ENCODE assay signal across 16 cellular contexts in genomic region chr5:122680623-122681350, GRCh38.
"Had no signal": no experiment of that assay in that cellular context is flagged by ENCODE, and none has a peak within 500 bp of the region (broad histone marks: within the 10 kb centered on the region; RNA-seq: fewer than 3 reads in every experiment).

No MANE protein-coding gene starts in this region.

- H3K4me3 Mint-ChIP-seq: activated naive CD8-positive, alpha-beta T cell treated with anti-CD3 and anti-CD28 coated beads, Interleukin-2, amount 50 U/mL, for 24 hours; dendritic cell treated with granulocyte-macrophage colony-stimulating factor and Interleukin-4, amounts not matched to agents 40 ng/mL and 50 ng/mL, for 4 days; naive thymus-derived CD4-positive, alpha-beta T cell had no signal

- H3K9me3 ChIP-seq: heart left ventricle, mucosa of descending colon, thoracic aorta had no signal

- DNase-seq: activated CD4-positive, alpha-beta T cell treated with anti-CD3 and anti-CD28 coated beads for 1 hour; activated CD4-positive, alpha-beta T cell treated with anti-CD3 and anti-CD28 coated beads, Interleukin-2, amount 50 U/mL, for 4 hours; activated naive CD4-positive, alpha-beta T cell treated with Interleukin-2 at 50 U/mL for 16 hours; activated naive CD8-positive, alpha-beta T cell treated with anti-CD3 and anti-CD28 coated beads, Interleukin-2, amount 50 U/mL, for 24 hours; activated T-cell treated with anti-CD3 and anti-CD28 coated beads for 4 hours; aorta; cerebellar nuclear complex; effector memory CD4-positive, alpha-beta T cell; heart left ventricle; left colon; mucosa of descending colon; naive thymus-derived CD4-positive, alpha-beta T cell; stimulated activated CD4-positive, alpha-beta T cell treated with anti-CD3 and anti-CD28 coated beads, Interleukin-12 subunit alpha, Interleukin-12 subunit beta, amount 100 ng/mL, for 4 hours; stimulated activated CD4-positive, alpha-beta T cell treated with anti-CD3 and anti-CD28 coated beads, Interleukin-2, amount 100 ng/mL, for 24 hours had no signal

- H3K27ac ChIP-seq: heart left ventricle, thoracic aorta had no signal

- H3K27ac Mint-ChIP-seq: activated naive CD8-positive, alpha-beta T cell treated with anti-CD3 and anti-CD28 coated beads, Interleukin-2, amount 50 U/mL, for 24 hours; dendritic cell treated with granulocyte-macrophage colony-stimulating factor and Interleukin-4, amounts not matched to agents 40 ng/mL and 50 ng/mL, for 4 days; naive thymus-derived CD4-positive, alpha-beta T cell had no signal

- H3K4me3 ChIP-seq: heart left ventricle, mucosa of descending colon, thoracic aorta had no signal

- H3K4me1 Mint-ChIP-seq: activated naive CD8-positive, alpha-beta T cell treated with anti-CD3 and anti-CD28 coated beads, Interleukin-2, amount 50 U/mL, for 24 hours; naive thymus-derived CD4-positive, alpha-beta T cell had no signal

- H3K27me3 ChIP-seq: heart left ventricle had no signal

- H3K4me1 ChIP-seq: heart left ventricle had no signal

- H3K36me3 Mint-ChIP-seq: naive thymus-derived CD4-positive, alpha-beta T cell had no signal

- H3K36me3 ChIP-seq: heart left ventricle, thoracic aorta had no signal

- H3K9me3 Mint-ChIP-seq: activated naive CD8-positive, alpha-beta T cell treated with anti-CD3 and anti-CD28 coated beads, Interleukin-2, amount 50 U/mL, for 24 hours; dendritic cell treated with granulocyte-macrophage colony-stimulating factor and Interleukin-4, amounts not matched to agents 40 ng/mL and 50 ng/mL, for 4 days had no signal
